In the genomic region with DNA sequence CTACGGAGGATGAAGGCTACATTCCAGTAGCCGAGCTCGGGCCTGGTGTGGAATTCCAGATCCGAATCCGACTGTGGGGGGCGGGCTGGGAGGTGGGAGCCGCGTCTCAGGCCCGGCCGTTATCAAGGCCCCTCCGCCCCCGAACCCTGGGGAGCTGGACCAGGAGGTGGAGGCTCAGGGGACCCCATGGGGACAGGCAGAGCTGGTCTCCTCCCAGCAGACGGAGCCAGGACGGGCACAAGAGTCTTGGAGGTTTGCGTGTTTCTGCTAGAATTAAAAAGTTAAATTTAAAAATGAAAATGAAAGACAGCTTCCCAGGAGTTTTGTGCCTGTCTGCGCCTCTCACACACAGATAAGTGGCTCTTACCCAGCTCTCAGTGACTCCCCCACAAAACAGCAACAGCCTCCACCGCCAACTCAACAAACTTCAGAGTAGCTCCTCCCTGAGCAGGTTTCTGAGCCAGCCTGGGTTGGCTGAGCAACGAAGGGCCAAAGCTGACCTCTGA, we compare ENCODE assay signal across 1 cellular context.
TF ChIP-seq lines count a peak whose summit lies in the region.

No MANE protein-coding gene starts in this region.

TF ChIP-seq in K562, 482 proteins besides CTCF, POLR2A, EP300 and RAD21 (continued from another document):
- 0 out of 2 replicates have a peak, but pooled peaks have one; percentile 22 for TF ChIP-seq MTA2 (IDR thresholded peaks at IDR 0.05; ENCODE audit: low read depth)
- TF ChIP-seq, protein P1, sequence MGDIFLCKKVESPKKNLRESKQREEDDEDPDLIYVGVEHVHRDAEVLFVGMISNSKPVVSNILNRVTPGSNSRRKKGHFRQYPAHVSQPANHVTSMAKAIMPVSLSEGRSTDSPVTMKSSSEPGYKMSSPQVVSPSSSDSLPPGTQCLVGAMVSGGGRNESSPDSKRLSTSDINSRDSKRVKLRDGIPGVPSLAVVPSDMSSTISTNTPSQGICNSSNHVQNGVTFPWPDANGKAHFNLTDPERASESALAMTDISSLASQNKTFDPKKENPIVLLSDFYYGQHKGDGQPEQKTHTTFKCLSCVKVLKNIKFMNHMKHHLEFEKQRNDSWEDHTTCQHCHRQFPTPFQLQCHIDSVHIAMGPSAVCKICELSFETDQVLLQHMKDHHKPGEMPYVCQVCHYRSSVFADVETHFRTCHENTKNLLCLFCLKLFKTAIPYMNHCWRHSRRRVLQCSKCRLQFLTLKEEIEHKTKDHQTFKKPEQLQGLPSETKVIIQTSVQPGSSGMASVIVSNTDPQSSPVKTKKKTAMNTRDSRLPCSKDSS (IDR thresholded peaks at IDR 0.05; ENCODE audit: low read depth, partially characterized antibody): no peak
- no peak for TF ChIP-seq TCF7L2 (IDR thresholded peaks at IDR 0.05; ENCODE audit: low read depth, low read length)
- no peak for TF ChIP-seq POLR2AphosphoS2 (IDR thresholded peaks at IDR 0.05; ENCODE audit: low read length)
- peak; percentile 73 for TF ChIP-seq EGR1 (conservative IDR thresholded peaks at IDR 0.05)
- TF ChIP-seq, protein P2, sequence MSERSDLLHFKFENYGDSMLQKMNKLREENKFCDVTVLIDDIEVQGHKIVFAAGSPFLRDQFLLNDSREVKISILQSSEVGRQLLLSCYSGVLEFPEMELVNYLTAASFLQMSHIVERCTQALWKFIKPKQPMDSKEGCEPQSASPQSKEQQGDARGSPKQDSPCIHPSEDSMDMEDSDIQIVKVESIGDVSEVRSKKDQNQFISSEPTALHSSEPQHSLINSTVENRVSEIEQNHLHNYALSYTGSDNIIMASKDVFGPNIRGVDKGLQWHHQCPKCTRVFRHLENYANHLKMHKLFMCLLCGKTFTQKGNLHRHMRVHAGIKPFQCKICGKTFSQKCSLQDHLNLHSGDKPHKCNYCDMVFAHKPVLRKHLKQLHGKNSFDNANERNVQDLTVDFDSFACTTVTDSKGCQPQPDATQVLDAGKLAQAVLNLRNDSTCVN (CRISPR knock-in tag; IDR thresholded peaks at IDR 0.05): no peak
- TF ChIP-seq LEF1 (IDR thresholded peaks at IDR 0.05): 0 out of 2 replicates have a peak, but pooled peaks have one; percentile 32
- TF ChIP-seq DPF2 (IDR thresholded peaks at IDR 0.05): peak; percentile 48; the same call in 1 of the 2 replicates
- no peak for TF ChIP-seq SRSF1 (IDR thresholded peaks at IDR 0.05; ENCODE audit: low read depth, low read length)
- TF ChIP-seq GABPB1 (CRISPR knock-in tag; IDR thresholded peaks at IDR 0.05): no peak
